In the genomic region with DNA sequence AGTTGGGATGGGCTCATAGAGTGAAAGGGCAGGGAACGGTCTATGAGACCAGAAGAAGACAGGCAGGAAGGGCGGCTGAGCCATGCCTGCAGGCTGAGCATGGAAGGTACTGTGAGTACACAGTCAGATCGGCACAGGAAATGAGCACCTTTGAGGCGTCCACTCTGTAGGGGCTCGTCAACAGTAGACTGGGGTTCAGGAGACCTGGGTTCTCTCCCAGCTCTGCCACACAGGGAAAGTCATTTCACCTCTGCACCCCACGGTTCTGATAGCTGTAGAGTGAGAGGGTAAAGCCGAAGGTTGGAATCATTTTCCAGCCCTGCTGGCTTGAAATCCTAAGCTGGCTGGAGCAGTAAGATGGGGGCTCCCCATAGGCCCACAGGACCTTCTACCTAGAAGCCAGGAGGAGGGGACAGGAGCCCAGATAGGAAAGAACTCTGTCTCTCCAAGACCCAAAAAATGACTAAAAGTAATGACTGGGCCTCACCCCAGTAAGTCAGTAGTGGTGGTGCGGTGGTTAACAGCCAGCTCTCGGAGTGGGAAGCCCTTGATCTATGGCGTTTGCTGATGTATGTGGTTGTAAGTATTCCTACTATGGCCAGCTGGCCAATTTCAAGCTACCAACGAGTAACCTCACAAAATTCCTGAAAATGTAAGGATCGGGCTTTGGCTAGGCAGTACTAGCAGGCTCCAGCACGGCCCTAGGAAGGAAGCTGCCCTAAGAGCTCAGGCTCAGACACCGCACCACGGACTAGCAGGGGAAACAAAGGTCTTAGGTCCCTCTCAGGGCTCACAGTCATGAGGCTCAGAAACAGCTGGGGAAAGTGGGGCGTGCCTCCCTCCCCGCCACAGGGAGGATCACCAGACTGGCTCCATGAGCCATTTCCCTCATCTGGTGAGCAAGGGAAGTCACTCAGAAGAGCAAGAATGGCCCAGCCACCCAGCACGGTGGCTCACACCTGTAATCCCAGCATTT, we compare ENCODE assay signal across 16 cellular contexts. TPM values are rescaled to one million over a fixed set of nuclear protein-coding genes. Genes with fewer than 3 reads are reported as not detected.
A peak's percentile ranks its signal among the peaks of the same experiment; 100 is the strongest.
DNase-seq lines count a peak whose midpoint lies in the region; ATAC-seq, FAIRE-seq and TF ChIP-seq lines count a peak whose summit lies in the region.
"Had no signal": no experiment of that assay in that cellular context is flagged by ENCODE, and none has a peak within 500 bp of the region (broad histone marks: within the 10 kb centered on the region; RNA-seq: fewer than 3 reads in every experiment).

No MANE protein-coding gene starts in this region.

- H4K20me1 ChIP-seq in GM23338 (replicated peaks; ENCODE audit: insufficient read depth) (no peaks in the 10 kb centered on the region), MM.1S (ENCODE audit: insufficient read depth, low read length) (no peaks in the 10 kb centered on the region)

- H3K36me3 Mint-ChIP-seq in GM23338 (ENCODE audit: low read depth), result no peaks in the 10 kb centered on the region
- H3K36me3 Mint-ChIP-seq in activated CD8-positive, alpha-beta T cell treated with anti-CD3 and anti-CD28 coated beads for 36 hours (ENCODE audit: low read depth), result peaks cover 2% of the 10 kb centered on the region

- H3K4me3 ChIP-seq in A549 (no peak overlapping the region), GM23338 (no peak overlapping the region), kidney (ENCODE audit: low read length in 2 of 2) (no peak overlapping the region), MM.1S (ENCODE audit: low read length) (no peak overlapping the region)
- H3K4me3 ChIP-seq: ascending aorta, gastroesophageal sphincter, smooth muscle cell had no signal

- no peaks in the 10 kb centered on the region for H3K27me3 ChIP-seq in GM23338 (ENCODE audit: insufficient read depth)
- H3K27me3 ChIP-seq in MM.1S (replicated peaks; ENCODE audit: insufficient read depth, low read length), result no peaks in the 10 kb centered on the region
- H3K27me3 ChIP-seq: ascending aorta, gastroesophageal sphincter had no signal

- no peaks in the 10 kb centered on the region for H3K9me3 Mint-ChIP-seq in GM23338
- H3K9me3 Mint-ChIP-seq in activated CD8-positive, alpha-beta T cell treated with anti-CD3 and anti-CD28 coated beads for 36 hours, result no peaks in the 10 kb centered on the region
- H3K9me3 Mint-ChIP-seq: neural crest cell had no signal

- H3K79me2 ChIP-seq in GM23338 (replicated peaks; ENCODE audit: insufficient read depth), result no peaks in the 10 kb centered on the region
- no peaks in the 10 kb centered on the region for H3K79me2 ChIP-seq in MM.1S (ENCODE audit: low read length)

- H3K9me2 ChIP-seq in GM23338 (ENCODE audit: insufficient read depth) (no peaks in the 10 kb centered on the region), MM.1S (replicated peaks; ENCODE audit: insufficient read depth, low read length) (no peaks in the 10 kb centered on the region)

- FAIRE-seq in A549 (lab: Jason Lieb, UNC) (no peak), kidney (lab: Jason Lieb, UNC) (no peak), H54 (lab: Jason Lieb, UNC) (no peak)

- ATAC-seq in A549, result no peak
- ATAC-seq in GM23338, result peak; percentile 77
- peak; percentile 84 for ATAC-seq in activated CD8-positive, alpha-beta T cell treated with anti-CD3 and anti-CD28 coated beads for 36 hours
- ATAC-seq: gastroesophageal sphincter had no signal

- H2AFZ ChIP-seq in GM23338, result peak overlapping the region; percentile 98
- no peak overlapping the region for H2AFZ ChIP-seq in MM.1S (ENCODE audit: low read length)

- CTCF ChIA-PET in A549 (lab: Yijun Ruan, JAX), result interaction anchor here (0.6 to 7.4 kb wide), 14 partner anchors 10 to 284 kb away, joined by 3 to 56 read pairs (median 3); no protein-coding TSS in a partner anchor
- CTCF ChIA-PET in activated CD8-positive, alpha-beta T cell treated with anti-CD3 and anti-CD28 coated beads for 36 hours (lab: Charles Lee), result interaction anchor here (0.6 to 3.1 kb wide), 9 partner anchors 9 to 111 kb away, joined by 3 to 19 read pairs (median 7); partner anchors contain the start of genes CD27, TAPBPL and VAMP1

- H3K4me1 ChIP-seq in A549 (peaks cover 24% of the 10 kb centered on the region), GM23338 (ENCODE audit: insufficient read depth) (peaks cover 15% of the 10 kb centered on the region), kidney (ENCODE audit: control insufficient read depth in 1 of 2, insufficient read depth in 1 of 2, low read depth in 1 of 2, low read length in 2 of 2) (peaks cover 3 to 12% of the 10 kb centered on the region in 2 donors), MM.1S (ENCODE audit: low read length) (no peaks in the 10 kb centered on the region; the same call in 1 of the 2 replicates)

- H3K9ac ChIP-seq in kidney (ENCODE audit: low read length in 2 of 2) (no peak overlapping the region), MM.1S (ENCODE audit: low read length) (no peak overlapping the region)

- no peaks in the 10 kb centered on the region for H3K27me3 Mint-ChIP-seq in GM23338 (ENCODE audit: insufficient read depth, low read depth, poor library complexity)
- no peaks in the 10 kb centered on the region for H3K27me3 Mint-ChIP-seq in activated CD8-positive, alpha-beta T cell treated with anti-CD3 and anti-CD28 coated beads for 36 hours

- H3F3A ChIP-seq in GM23338 (replicated peaks; ENCODE audit: low read depth) (peaks cover 8% of the 10 kb centered on the region; the same call in 1 of the 2 replicates), MM.1S (ENCODE audit: insufficient read depth, low read length) (no peaks in the 10 kb centered on the region)

- 0 out of 3 replicates have a peak overlapping the region, but pooled peaks have one; percentile 1 for H3K4me3 Mint-ChIP-seq in GM23338
- peak overlapping the region; percentile 63 for H3K4me3 Mint-ChIP-seq in activated CD8-positive, alpha-beta T cell treated with anti-CD3 and anti-CD28 coated beads for 36 hours
- H3K4me3 Mint-ChIP-seq: neural crest cell had no signal

- WGBS in A549 (ENCODE audit: missing lambda C conversion rate), result 90% methylated on average over 18 of the region's 18 CpGs

- H3K9me3 ChIP-seq in A549 (no peaks in the 10 kb centered on the region), kidney (ENCODE audit: control insufficient read depth in 1 of 2, low read length in 2 of 2) (no peaks in the 10 kb centered on the region), MM.1S (replicated peaks; ENCODE audit: insufficient read depth, low read length) (no peaks in the 10 kb centered on the region)
- H3K9me3 ChIP-seq: ascending aorta, gastroesophageal sphincter had no signal

- no peak overlapping the region for H3K27ac Mint-ChIP-seq in GM23338
- H3K27ac Mint-ChIP-seq in activated CD8-positive, alpha-beta T cell treated with anti-CD3 and anti-CD28 coated beads for 36 hours, result peak overlapping the region; percentile 90

- peaks cover 30% of the 10 kb centered on the region for H3K4me1 Mint-ChIP-seq in GM23338
- H3K4me1 Mint-ChIP-seq in activated CD8-positive, alpha-beta T cell treated with anti-CD3 and anti-CD28 coated beads for 36 hours (ENCODE audit: low read depth), result peaks cover 71% of the 10 kb centered on the region

- H3K27ac ChIP-seq in A549 (peak overlapping the region; percentile 2 to 52; a peak in 3 of 6 replicates), GM23338 (ENCODE audit: low read depth) (0 out of 2 replicates have a peak overlapping the region, but pooled peaks have one; percentile 65), kidney (ENCODE audit: low read depth in 2 of 2, low read length in 2 of 2) (no peak overlapping the region), MM.1S (ENCODE audit: low read length) (no peak overlapping the region)
- H3K27ac ChIP-seq: ascending aorta, gastroesophageal sphincter, HL-60 had no signal

- TF ChIP-seq RAD21 in A549 (conservative IDR thresholded peaks at IDR 0.05 in 1 of 2, IDR thresholded peaks at IDR 0.05 in 1 of 2), result no peak

- DNase-seq in A549 (ENCODE audit: low read depth in 1 of 2, low spot score in 1 of 2), result no peak
- no peak for DNase-seq in GM23338 (ENCODE audit: low spot score)
- DNase-seq in activated CD8-positive, alpha-beta T cell treated with anti-CD3 and anti-CD28 coated beads for 36 hours, result peak; percentile 72
- peak; percentile 35 for DNase-seq in kidney
- DNase-seq in MM.1S, result no peak
- DNase-seq in H4 (ENCODE audit: low spot score), result no peak
- DNase-seq in SHP77 (lab: John Stamatoyannopoulos, UW), result no peak
- DNase-seq in H54 (ENCODE audit: insufficient read length, low spot score), result no peak
- DNase-seq: kidney glomerular epithelial cell, NCI-H345 had no signal

- H3K4me2 ChIP-seq in A549 (no peak overlapping the region), GM23338 (peak overlapping the region; percentile 62), MM.1S (ENCODE audit: low read depth, low read length) (no peak overlapping the region)
- H3K4me2 ChIP-seq: smooth muscle cell had no signal

- no peaks in the 10 kb centered on the region for H3K36me3 ChIP-seq in GM23338 (ENCODE audit: insufficient read depth)
- no peaks in the 10 kb centered on the region for H3K36me3 ChIP-seq in kidney (ENCODE audit: control insufficient read depth in 1 of 2, insufficient read depth in 2 of 2, low read length in 2 of 2)
- no peaks in the 10 kb centered on the region for H3K36me3 ChIP-seq in MM.1S (replicated peaks; ENCODE audit: insufficient read depth, low read length)

- no peak for TF ChIP-seq EP300 in A549 (IDR thresholded peaks at IDR 0.05)

- no peak for TF ChIP-seq POLR2A in A549 (IDR thresholded peaks at IDR 0.05; ENCODE audit: low read length)
- TF ChIP-seq POLR2A in H54 (IDR thresholded peaks at IDR 0.05; ENCODE audit: low read depth, low read length), result no peak

- POLR2A ChIA-PET in A549 (lab: Yijun Ruan, JAX), result no interaction called here
- POLR2A ChIA-PET in activated CD8-positive, alpha-beta T cell treated with anti-CD3 and anti-CD28 coated beads for 36 hours (lab: Charles Lee), result interaction anchor here (0.7 to 5.8 kb wide), 13 partner anchors 8 to 401 kb away, joined by 3 to 78 read pairs (median 4); partner anchors contain the start of genes CD27, TAPBPL and VAMP1

- TF ChIP-seq CTCF in A549 (IDR thresholded peaks at IDR 0.05) (no peak), GM23338 (conservative IDR thresholded peaks at IDR 0.05; ENCODE audit: low read depth in 2 of 2) (no peak), kidney (IDR thresholded peaks at IDR 0.05; ENCODE audit: borderline replicate concordance, extremely low read depth, insufficient read depth) (no peak), MM.1S (IDR thresholded peaks at IDR 0.05; ENCODE audit: low read length) (no peak)
- no peak for TF ChIP-seq CTCF in activated CD8-positive, alpha-beta T cell treated with anti-CD3 and anti-CD28 coated beads for 36 hours (IDR thresholded peaks at IDR 0.05)

- intact Hi-C loops in activated CD8-positive, alpha-beta T cell treated with anti-CD3 and anti-CD28 coated beads for 36 hours (cut with micrococcal nuclease), result no loop called here
- intact Hi-C loops in kidney (cut with DNase I), result no loop called here

RNA-seq across cellular contexts. Expression of gene CD27, which starts 10.3 kb away (rescaled TPM):
- polyA plus RNA-seq in A549 (2011; rRNA removed), result not detected in 2 replicates
- polyA plus RNA-seq in A549 (2012; cell fraction: cytosol; rRNA removed), result not detected in 2 replicates
- not detected in 2 replicates for polyA plus RNA-seq in A549 (2012; cell fraction: nucleus; rRNA removed)
- not detected in 3 replicates for polyA plus RNA-seq in A549 (2017; fragmentation: RNase III; extraction: RNeasy Plus Mini Kit Qiagen cat#74134 plus additional on column Dnase treatment)
- not detected in 2 replicates for polyA minus RNA-seq in A549 (2011; rRNA and poly(A)+ RNA removed)
- total RNA-seq in GM23338 (2014; rRNA removed; shearing (Covaris generic)), result not detected in 2 replicates
- polyA plus RNA-seq in GM23338 (2016; fragmentation: Nextera tagmentation; extraction: Ambion mirVana), result 0.49 and 0.53 TPM in 2 replicates
- 100 to 1,000 TPM; 160 to 164 TPM for total RNA-seq in activated CD8-positive, alpha-beta T cell treated with anti-CD3 and anti-CD28 coated beads for 36 hours
- total RNA-seq in kidney, result 6.6 TPM
- not detected for polyA plus RNA-seq in kidney (ENCODE audit: insufficient read depth, low read depth, low replicate concordance)
- total RNA-seq in H4 (2014; rRNA removed; shearing (Covaris generic)), result not detected in 2 replicates
- total RNA-seq: ascending aorta, neural crest cell, RPMI7951, smooth muscle cell had no signal
- polyA plus RNA-seq: smooth muscle cell had no signal

RNA-seq across cellular contexts. Expression of gene TAPBPL, which starts 17.3 kb away (rescaled TPM):
- 3.6 and 5.1 TPM in 2 replicates for polyA plus RNA-seq in A549 (2011; rRNA removed)
- 4.2 and 5.0 TPM in 2 replicates for polyA plus RNA-seq in A549 (2012; cell fraction: cytosol; rRNA removed)
- polyA plus RNA-seq in A549 (2012; cell fraction: nucleus; rRNA removed), result 7.7 and 9.5 TPM in 2 replicates
- 2.3 to 3.4 TPM (median 2.8 TPM) in 3 replicates for polyA plus RNA-seq in A549 (2017; fragmentation: RNase III; extraction: RNeasy Plus Mini Kit Qiagen cat#74134 plus additional on column Dnase treatment)
- polyA minus RNA-seq in A549 (2011; rRNA and poly(A)+ RNA removed), result 4.0 and 8.3 TPM in 2 replicates
- 0.59 and 0.66 TPM in 2 replicates for total RNA-seq in GM23338 (2014; rRNA removed; shearing (Covaris generic))
- polyA plus RNA-seq in GM23338 (2016; fragmentation: Nextera tagmentation; extraction: Ambion mirVana), result 0.52 and 0.65 TPM in 2 replicates
- total RNA-seq in activated CD8-positive, alpha-beta T cell treated with anti-CD3 and anti-CD28 coated beads for 36 hours, result 10 to 100 TPM; 23.3 to 28.0 TPM
- total RNA-seq in kidney, result 44.7 TPM
- 34.5 TPM for polyA plus RNA-seq in kidney (ENCODE audit: insufficient read depth, low read depth, low replicate concordance)
- 8.6 and 20.5 TPM in 2 replicates for total RNA-seq in H4 (2014; rRNA removed; shearing (Covaris generic))

RNA-seq across cellular contexts. Expression of gene VAMP1, which starts 36.0 kb away (rescaled TPM):
- polyA plus RNA-seq in A549 (2011; rRNA removed) (17.6 and 28.8 TPM in 2 replicates), A549 (2017; fragmentation: RNase III; extraction: RNeasy Plus Mini Kit Qiagen cat#74134 plus additional on column Dnase treatment) (20.6 to 22.8 TPM (median 22.7 TPM) in 3 replicates), GM23338 (2016; fragmentation: Nextera tagmentation; extraction: Ambion mirVana) (11.2 and 16.1 TPM in 2 replicates), kidney (ENCODE audit: insufficient read depth, low read depth, low replicate concordance) (4.9 TPM)
- polyA plus RNA-seq in A549 (2012; cell fraction: cytosol; rRNA removed), result 33.0 and 36.2 TPM in 2 replicates
- 45.9 and 80.7 TPM in 2 replicates for polyA plus RNA-seq in A549 (2012; cell fraction: nucleus; rRNA removed)
- polyA minus RNA-seq in A549 (2011; rRNA and poly(A)+ RNA removed), result 12.7 and 14.2 TPM in 2 replicates
- 13.9 and 18.3 TPM in 2 replicates for total RNA-seq in GM23338 (2014; rRNA removed; shearing (Covaris generic))
- total RNA-seq in activated CD8-positive, alpha-beta T cell treated with anti-CD3 and anti-CD28 coated beads for 36 hours, result 10 to 100 TPM; 50.0 to 51.2 TPM
- total RNA-seq in kidney, result 13.2 TPM
- 2.8 and 4.1 TPM in 2 replicates for total RNA-seq in H4 (2014; rRNA removed; shearing (Covaris generic))

RNA-seq across cellular contexts. Expression of gene LTBR, which starts 50.5 kb away (rescaled TPM):
- polyA plus RNA-seq in A549 (2011; rRNA removed) (57.3 and 63.9 TPM in 2 replicates), A549 (2017; fragmentation: RNase III; extraction: RNeasy Plus Mini Kit Qiagen cat#74134 plus additional on column Dnase treatment) (90.4 to 110 TPM (median 109 TPM) in 3 replicates), GM23338 (2016; fragmentation: Nextera tagmentation; extraction: Ambion mirVana) (6.1 and 10.5 TPM in 2 replicates), kidney (ENCODE audit: insufficient read depth, low read depth, low replicate concordance) (77.8 TPM)
- 72.7 and 103 TPM in 2 replicates for polyA plus RNA-seq in A549 (2012; cell fraction: cytosol; rRNA removed)
- 137 and 148 TPM in 2 replicates for polyA plus RNA-seq in A549 (2012; cell fraction: nucleus; rRNA removed)
- 47.1 and 54.7 TPM in 2 replicates for polyA minus RNA-seq in A549 (2011; rRNA and poly(A)+ RNA removed)
- 6.8 and 7.1 TPM in 2 replicates for total RNA-seq in GM23338 (2014; rRNA removed; shearing (Covaris generic))
- 1 to 10 TPM; 1.5 to 1.6 TPM for total RNA-seq in activated CD8-positive, alpha-beta T cell treated with anti-CD3 and anti-CD28 coated beads for 36 hours
- total RNA-seq in kidney, result 114 TPM
- total RNA-seq in H4 (2014; rRNA removed; shearing (Covaris generic)), result 19.5 and 31.5 TPM in 2 replicates

RNA-seq across cellular contexts. Expression of gene MRPL51, which starts 58.6 kb away (rescaled TPM):
- polyA plus RNA-seq in A549 (2011; rRNA removed) (181 and 337 TPM in 2 replicates), A549 (2017; fragmentation: RNase III; extraction: RNeasy Plus Mini Kit Qiagen cat#74134 plus additional on column Dnase treatment) (260 to 272 TPM (median 265 TPM) in 3 replicates), GM23338 (2016; fragmentation: Nextera tagmentation; extraction: Ambion mirVana) (432 and 463 TPM in 2 replicates), kidney (ENCODE audit: insufficient read depth, low read depth, low replicate concordance) (268 TPM)
- polyA plus RNA-seq in A549 (2012; cell fraction: cytosol; rRNA removed), result 198 and 262 TPM in 2 replicates
- 65.6 and 118 TPM in 2 replicates for polyA plus RNA-seq in A549 (2012; cell fraction: nucleus; rRNA removed)
- polyA minus RNA-seq in A549 (2011; rRNA and poly(A)+ RNA removed), result 33.9 and 50.6 TPM in 2 replicates
- total RNA-seq in GM23338 (2014; rRNA removed; shearing (Covaris generic)), result 75.1 and 93.9 TPM in 2 replicates
- 100 to 1,000 TPM; 230 to 254 TPM for total RNA-seq in activated CD8-positive, alpha-beta T cell treated with anti-CD3 and anti-CD28 coated beads for 36 hours
- 132 TPM for total RNA-seq in kidney
- 286 and 368 TPM in 2 replicates for total RNA-seq in H4 (2014; rRNA removed; shearing (Covaris generic))

Comparison
In these comparisons a context has a peak if more than half of its experiments do, and no peak if none do; other contexts are left out.
1. ATAC-seq: peak in GM23338 (single experiment) and activated CD8-positive, alpha-beta T cell treated with anti-CD3 and anti-CD28 coated beads for 36 hours (single experiment); none in A549 (0 of 2).
2. DNase-seq: peak in activated CD8-positive, alpha-beta T cell treated with anti-CD3 and anti-CD28 coated beads for 36 hours (single experiment) and kidney (single experiment); none in A549 (0 of 2), GM23338 (single experiment), MM.1S (single experiment), H4 (single experiment), SHP77 (0 of 2) and H54 (single experiment).
3. H3K27ac ChIP-seq: peak in A549 (2 of 2) and GM23338 (single experiment); none in kidney (0 of 2) and MM.1S (single experiment).
4. RNA of gene CD27, which starts 10.3 kb away (total RNA-seq): 160 to 164 TPM in activated CD8-positive, alpha-beta T cell treated with anti-CD3 and anti-CD28 coated beads for 36 hours; 6.6 TPM in kidney (single experiment), not detected in GM23338 and not detected in H4; every median in the first group is over 10 times any median in the second.